ENCODE assay signal across 1 cellular context in genomic region chr14:96511146-96511545, GRCh38.
TF ChIP-seq lines count a peak whose summit lies in the region.

No MANE protein-coding gene starts in this region.

TF ChIP-seq in GM12878, 131 proteins besides CTCF, POLR2A, EP300 and RAD21:
- TF ChIP-seq SREBF1 (IDR thresholded peaks at IDR 0.05; ENCODE audit: low read length) (no peak), TCF3 (IDR thresholded peaks at IDR 0.05; ENCODE audit: borderline replicate concordance, insufficient read depth, low read depth, low read length) (no peak)
TF ChIP-seq in GM12878: peak in this region for 0.
